In the genomic region with DNA sequence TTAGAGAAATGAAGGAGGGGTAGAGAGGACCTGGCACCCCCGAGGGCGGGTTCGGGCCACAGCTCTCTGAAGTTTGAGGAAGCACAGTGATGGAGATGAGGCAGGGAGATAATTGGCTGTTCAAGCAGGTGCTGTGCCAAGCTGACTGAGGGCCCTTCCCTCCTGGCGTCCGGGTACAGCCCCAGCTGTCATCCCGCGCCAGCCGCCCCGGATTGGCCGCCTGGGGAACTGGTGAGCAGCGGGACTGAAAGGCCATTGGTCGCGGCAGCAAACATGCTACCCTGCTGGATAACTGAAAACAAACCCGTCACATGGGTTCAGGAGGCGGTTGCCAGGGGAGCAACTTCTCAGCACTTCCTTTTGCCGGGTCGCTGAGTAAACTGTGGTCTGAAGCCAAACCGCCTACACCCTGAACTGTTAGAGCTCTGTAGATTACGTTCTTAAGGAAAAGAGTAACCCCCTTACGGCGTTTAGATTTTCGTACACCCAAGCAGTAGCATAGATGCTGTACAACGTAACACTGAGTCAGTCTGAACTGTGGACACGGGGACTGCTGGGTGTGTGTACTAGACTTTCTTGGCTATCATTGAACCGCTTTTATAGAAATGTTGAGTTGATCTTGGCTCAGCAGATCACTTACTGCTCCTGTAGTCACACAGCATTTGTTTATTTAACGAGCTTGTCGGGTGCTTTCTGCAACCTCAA, we compare ENCODE assay signal across 8 cellular contexts. TPM values are rescaled to one million over a fixed set of nuclear protein-coding genes. Genes with fewer than 3 reads are reported as not detected.
DNase-seq lines count a peak whose midpoint lies in the region; ATAC-seq lines count a peak whose summit lies in the region.

No MANE protein-coding gene starts in this region.

- H3K9me3 ChIP-seq in BLaER1 treated with 17β-estradiol and CSF1 and Interleukin-3, amounts not matched to agents 10 nM and 100 nM (replicated peaks in 1 of 11) = peaks cover 0 to 5% (median 0%) of the 10 kb centered on the region in 11 experiments; a peak in 4 of 22 replicates

- H3K4me1 Mint-ChIP-seq in dendritic cell treated with granulocyte-macrophage colony-stimulating factor and Interleukin-4, amounts not matched to agents 40 ng/mL and 50 ng/mL, for 4 days (ENCODE audit: low read depth) = peaks cover 53% of the 10 kb centered on the region

- peak overlapping the region; percentile 96 for H3K4me3 Mint-ChIP-seq in dendritic cell treated with granulocyte-macrophage colony-stimulating factor and Interleukin-4, amounts not matched to agents 40 ng/mL and 50 ng/mL, for 4 days

- H3K4me1 ChIP-seq in BLaER1 treated with 17β-estradiol and CSF1 and Interleukin-3, amounts not matched to agents 10 nM and 100 nM = peaks cover 42 to 54% (median 47%) of the 10 kb centered on the region in 10 experiments

- peaks cover 67% of the 10 kb centered on the region for H3K36me3 Mint-ChIP-seq in dendritic cell treated with granulocyte-macrophage colony-stimulating factor and Interleukin-4, amounts not matched to agents 40 ng/mL and 50 ng/mL, for 4 days (ENCODE audit: low read depth)

- H3K27me3 Mint-ChIP-seq in dendritic cell treated with granulocyte-macrophage colony-stimulating factor and Interleukin-4, amounts not matched to agents 40 ng/mL and 50 ng/mL, for 4 days = no peaks in the 10 kb centered on the region

- peak overlapping the region; percentile 90 to 99 (median 96) for H3K4me2 ChIP-seq in BLaER1 treated with 17β-estradiol and CSF1 and Interleukin-3, amounts not matched to agents 10 nM and 100 nM

- no peaks in the 10 kb centered on the region for H3K9me3 Mint-ChIP-seq in dendritic cell treated with granulocyte-macrophage colony-stimulating factor and Interleukin-4, amounts not matched to agents 40 ng/mL and 50 ng/mL, for 4 days

- peak overlapping the region; percentile 87 to 99 (median 94) for H3K4me3 ChIP-seq in BLaER1 treated with 17β-estradiol and CSF1 and Interleukin-3, amounts not matched to agents 10 nM and 100 nM

- no peaks in the 10 kb centered on the region for H3K27me3 ChIP-seq in BLaER1 treated with 17β-estradiol and CSF1 and Interleukin-3, amounts not matched to agents 10 nM and 100 nM

- intact Hi-C loops in dendritic cell treated with granulocyte-macrophage colony-stimulating factor and Interleukin-4, amounts not matched to agents 40 ng/mL and 50 ng/mL, for 4 days (cut with micrococcal nuclease) = loop anchor here (5.0 to 10.0 kb wide), 2 partner anchors 372 to 1596 kb away; partner anchors contain the start of gene LMBR1

- ATAC-seq in GM19351 (IDR thresholded peaks at IDR 0.05; ENCODE audit: unreplicated experiment) (peak; percentile 67), HG03520 (IDR thresholded peaks at IDR 0.05; ENCODE audit: unreplicated experiment) (peak; percentile 67), left lobe of liver (peak; percentile 40)

- peaks cover 26 to 46% (median 39%) of the 10 kb centered on the region in 11 experiments for H3K36me3 ChIP-seq in BLaER1 treated with 17β-estradiol and CSF1 and Interleukin-3, amounts not matched to agents 10 nM and 100 nM

- peak overlapping the region; percentile 90 to 98 (median 93) for H3K27ac ChIP-seq in BLaER1 treated with 17β-estradiol and CSF1 and Interleukin-3, amounts not matched to agents 10 nM and 100 nM

- peaks cover 22 to 56% (median 53%) of the 10 kb centered on the region in 11 experiments; a peak in 20 of 22 replicates for H4K20me1 ChIP-seq in BLaER1 treated with 17β-estradiol and CSF1 and Interleukin-3, amounts not matched to agents 10 nM and 100 nM

- DNase-seq in NCI-H69 (lab: John Stamatoyannopoulos, UW) (peak; percentile 98), left lobe of liver (ENCODE audit: low spot score) (peak; percentile 94)
- peak; percentile 93 for DNase-seq in activated CD4-positive, alpha-beta T cell treated with anti-CD3 and anti-CD28 coated beads, Interleukin-2, amount 50 U/mL, for 1 hour
- peak; percentile 94 to 95 for DNase-seq in stimulated activated CD4-positive, alpha-beta T cell treated with anti-CD3 and anti-CD28 coated beads, Interleukin-2, amount 100 ng/mL, for 24 hours

- H3K27ac Mint-ChIP-seq in dendritic cell treated with granulocyte-macrophage colony-stimulating factor and Interleukin-4, amounts not matched to agents 40 ng/mL and 50 ng/mL, for 4 days = peak overlapping the region; percentile 92

- peak overlapping the region; percentile 90 to 97 (median 93) for H3K9ac ChIP-seq in BLaER1 treated with 17β-estradiol and CSF1 and Interleukin-3, amounts not matched to agents 10 nM and 100 nM

RNA-seq across cellular contexts. Expression of gene INSIG1, which starts 1.3 kb away (rescaled TPM):
- total RNA-seq in left lobe of liver = 208 TPM

Comparison
In these comparisons a context has a peak if more than half of its experiments do, and no peak if none do; other contexts are left out.
1. Peak in every context shown above with its lines: DNase-seq, ATAC-seq, H3K4me3 ChIP-seq and H3K27ac ChIP-seq.